Comparison of ENCODE assay signal across 1 cellular context in the genomic region with DNA sequence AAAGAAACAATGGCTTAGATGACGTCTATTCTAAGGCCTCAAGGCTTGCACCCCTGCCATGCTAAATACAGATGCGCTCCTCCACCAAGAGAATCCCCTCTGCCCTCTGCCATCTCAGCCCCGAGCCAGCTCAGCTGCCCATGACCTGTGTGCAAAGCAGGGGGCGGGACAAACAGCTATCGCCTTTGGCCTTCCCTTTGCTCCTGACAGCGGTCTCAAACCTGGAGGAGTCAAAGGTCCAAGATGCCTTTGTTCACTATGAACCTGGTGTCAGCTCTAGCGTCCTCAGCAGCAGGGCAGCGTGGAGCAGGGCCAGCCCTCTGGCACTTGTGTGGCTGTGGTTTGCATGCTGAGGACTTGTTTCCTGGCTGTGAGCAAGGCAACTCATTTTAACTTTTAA.
TF ChIP-seq lines count a peak whose summit lies in the region.

No MANE protein-coding gene starts in this region.

TF ChIP-seq in HepG2, 621 proteins besides CTCF, POLR2A, EP300 and RAD21 (continued from another document):
- no peak for TF ChIP-seq HNF1A (IDR thresholded peaks at IDR 0.05; ENCODE audit: low read depth)
- no peak for TF ChIP-seq HNF1A (CRISPR knock-in tag; IDR thresholded peaks at IDR 0.05; ENCODE audit: borderline replicate concordance)
- TF ChIP-seq GRHL1 (CRISPR knock-in tag; conservative IDR thresholded peaks at IDR 0.05): no peak
- TF ChIP-seq ZZZ3 (CRISPR knock-in tag; IDR thresholded peaks at IDR 0.05; ENCODE audit: borderline replicate concordance): no peak
- no peak for TF ChIP-seq ZFP1 (CRISPR knock-in tag; IDR thresholded peaks at IDR 0.05)
- peak; percentile 81 for TF ChIP-seq SP5 (CRISPR knock-in tag; IDR thresholded peaks at IDR 0.05; ENCODE audit: borderline replicate concordance, low read depth)
- TF ChIP-seq, protein P1, sequence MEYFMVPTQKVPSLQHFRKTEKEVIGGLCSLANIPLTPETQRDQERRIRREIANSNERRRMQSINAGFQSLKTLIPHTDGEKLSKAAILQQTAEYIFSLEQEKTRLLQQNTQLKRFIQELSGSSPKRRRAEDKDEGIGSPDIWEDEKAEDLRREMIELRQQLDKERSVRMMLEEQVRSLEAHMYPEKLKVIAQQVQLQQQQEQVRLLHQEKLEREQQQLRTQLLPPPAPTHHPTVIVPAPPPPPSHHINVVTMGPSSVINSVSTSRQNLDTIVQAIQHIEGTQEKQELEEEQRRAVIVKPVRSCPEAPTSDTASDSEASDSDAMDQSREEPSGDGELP (IDR thresholded peaks at IDR 0.05; ENCODE audit: borderline replicate concordance, low read depth): no peak
- no peak for TF ChIP-seq TP53 (CRISPR knock-in tag; conservative IDR thresholded peaks at IDR 0.05)
